Comparison of ENCODE assay signal across 8 cellular contexts in genomic region chr6:144285798-144286502, GRCh38. TPM values are rescaled to one million over a fixed set of nuclear protein-coding genes. Genes with fewer than 3 reads are reported as not detected.
DNase-seq lines count a peak whose midpoint lies in the region; ATAC-seq and TF ChIP-seq lines count a peak whose summit lies in the region.

No MANE protein-coding gene starts in this region.

- in situ Hi-C loops in SK-MEL-5 (cut with HindIII; ENCODE audit: low pct_unique_long_range_greater_than_20kb, low sequenced_read_pairs) = no loop called here

- peak overlapping the region; percentile 73 to 95 (median 90) for H3K4me3 ChIP-seq in adrenal gland
- H3K4me3 ChIP-seq in heart right ventricle = peak overlapping the region; percentile 67 to 96 (median 82)
- peak overlapping the region; percentile 73 for H3K4me3 ChIP-seq in ovary

- no peaks in the 10 kb centered on the region for H3K9me3 ChIP-seq in adrenal gland (replicated peaks in 1 of 3)
- no peaks in the 10 kb centered on the region for H3K9me3 ChIP-seq in heart right ventricle
- no peaks in the 10 kb centered on the region for H3K9me3 ChIP-seq in ovary

- H3K4me1 ChIP-seq in adrenal gland (replicated peaks in 1 of 2) (peaks cover 6 to 24% of the 10 kb centered on the region in 2 donors), heart right ventricle (peaks cover 0 to 24% (median 18%) of the 10 kb centered on the region in 9 donors), ovary (ENCODE audit: insufficient read depth) (peaks cover 3% of the 10 kb centered on the region)

- H3K27me3 ChIP-seq in adrenal gland = no peaks in the 10 kb centered on the region
- H3K27me3 ChIP-seq in heart right ventricle = no peaks in the 10 kb centered on the region
- H3K27me3 ChIP-seq in ovary = no peaks in the 10 kb centered on the region

- TF ChIP-seq CTCF in adrenal gland (IDR thresholded peaks at IDR 0.05) = no peak
- no peak for TF ChIP-seq CTCF in heart right ventricle (IDR thresholded peaks at IDR 0.05)
- TF ChIP-seq CTCF in ovary (IDR thresholded peaks at IDR 0.05) = no peak

- TF ChIP-seq EP300 in ovary (IDR thresholded peaks at IDR 0.05) = no peak

- DNase-seq in NCI-H1417 (lab: John Stamatoyannopoulos, UW) (peak; percentile 28 to 61 (median 57)), NCI-H1417 treated with DMSO at 0.1 percent for 48 hours (lab: John Stamatoyannopoulos, UW) (no peak), SK-MEL-5 (ENCODE audit: low read depth, low spot score) (peak; percentile 22), adrenal gland (peak; percentile 76 to 87 (median 83)), heart right ventricle (peak; percentile 74 to 85), ovary (peak; percentile 63 to 76 (median 74)), inferior parietal cortex (ENCODE audit: extremely low spot score) (no peak)

- ATAC-seq in HG02981 (IDR thresholded peaks at IDR 0.05; ENCODE audit: unreplicated experiment) (peak; percentile 37), heart right ventricle (peak; percentile 50 to 93 (median 80))

- intact Hi-C loops in adrenal gland (cut with DNase I) = loop anchor here in 1 of 2 donors (5.0 kb wide), 1 partner anchor 69 kb away; no protein-coding TSS in a partner anchor
- intact Hi-C loops in heart right ventricle (cut with DNase I) = loop anchor here in 9 of 10 donors (1.0 to 10.0 kb wide), 18 partner anchors 19 to 197 kb away; partner anchors contain the start of gene STX11 (in 2 of the 9)
- intact Hi-C loops in ovary (cut with DNase I) = loop anchor here in 3 of 4 donors (2.0 to 10.0 kb wide), 6 partner anchors 69 to 1449 kb away; partner anchors contain the start of gene EPM2A (in 1 of the 3)

- H3K27ac ChIP-seq in adrenal gland = peak overlapping the region; percentile 73 to 97 (median 97)
- H3K27ac ChIP-seq in heart right ventricle = peak overlapping the region; percentile 93 to 98 (median 96)
- peak overlapping the region; percentile 85 to 96 for H3K27ac ChIP-seq in ovary

- TF ChIP-seq POLR2A in adrenal gland (IDR thresholded peaks at IDR 0.05) = peak; percentile 27 to 78
- no peak for TF ChIP-seq POLR2A in ovary (IDR thresholded peaks at IDR 0.05)

- WGBS in adrenal gland, 4 donors = 0 to 5% (median 0%) methylated on average over 3 to 51 of the region's 51 CpGs
- 0 to 1% methylated on average over 51 of the region's 51 CpGs for WGBS in heart right ventricle, 2 donors
- 0 to 1% (median 0%) methylated on average over 50 to 51 of the region's 51 CpGs for WGBS in ovary, 3 donors

- H3K36me3 ChIP-seq in adrenal gland (replicated peaks in 1 of 2) = no peaks in the 10 kb centered on the region
- H3K36me3 ChIP-seq in heart right ventricle = peaks cover 0 to 17% (median 0%) of the 10 kb centered on the region in 9 donors
- H3K36me3 ChIP-seq in ovary = no peaks in the 10 kb centered on the region

RNA-seq across cellular contexts. Expression of gene UTRN, which starts 0.8 kb away (rescaled TPM):
- total RNA-seq in SK-MEL-5 (2014; rRNA removed; shearing (Covaris generic)) = 19.4 and 25.5 TPM in 2 replicates
- 10.3 and 21.9 TPM in 2 replicates for polyA plus RNA-seq in SK-MEL-5 (2015; cell fraction: cytosol; rRNA removed)
- 8.6 and 8.7 TPM in 2 replicates for polyA plus RNA-seq in SK-MEL-5 (2015; cell fraction: nucleus; rRNA removed)
- total RNA-seq in adrenal gland (100 to 1,000 TPM in 6 of 8 donors, 10 to 100 TPM in 2; 79.6 to 194 (median 125) TPM), heart right ventricle (100 to 1,000 TPM in 2 of 10 donors, 10 to 100 TPM in 8; 54.4 to 109 (median 85.5) TPM), ovary (100 to 1,000 TPM; 105 to 155 (median 132) TPM)
- polyA plus RNA-seq in adrenal gland (10 to 100 TPM in 2 of 3 donors, 1 to 10 TPM in 1; 7.6 to 23.0 (median 19.5) TPM), heart right ventricle (10 to 100 TPM; 11.4 to 23.2 TPM), ovary (10 to 100 TPM; 27.6 to 63.0 TPM)

Comparison
In these comparisons a context has a peak if more than half of its experiments do, and no peak if none do; other contexts are left out.
1. DNase-seq: peak in NCI-H1417 (3 of 3), SK-MEL-5 (single experiment), adrenal gland (7 of 7), heart right ventricle (2 of 2) and ovary (5 of 5); none in NCI-H1417 treated with DMSO at 0.1 percent for 48 hours (single experiment) and inferior parietal cortex (single experiment).
2. Peak in every context shown above with its lines, with median percentiles within 50 percentile points of each other: H3K27ac ChIP-seq and H3K4me3 ChIP-seq.